1 cellular context compared by ENCODE assay signal in genomic region chr6:151475653-151476523, GRCh38.
TF ChIP-seq lines count a peak whose summit lies in the region.

No MANE protein-coding gene starts in this region.

TF ChIP-seq in GM23338, 12 proteins besides CTCF, POLR2A, EP300 and RAD21 (continued from another document):
- TF ChIP-seq REST (IDR thresholded peaks at IDR 0.05; ENCODE audit: unreplicated experiment) (no peak), JUNB (IDR thresholded peaks at IDR 0.05; ENCODE audit: unreplicated experiment) (no peak), CREB1 (CRISPR knock-in tag; IDR thresholded peaks at IDR 0.05; ENCODE audit: low read depth) (no peak)
TF ChIP-seq in GM23338: peak in this region for 0.
